In genomic region chr9:79170643-79171042, GRCh38 we compare ENCODE assay signal across 28 cellular contexts.
"Had no signal": no experiment of that assay in that cellular context is flagged by ENCODE, and none has a peak within 500 bp of the region (broad histone marks: within the 10 kb centered on the region; RNA-seq: fewer than 3 reads in every experiment).

No MANE protein-coding gene starts in this region.

- ATAC-seq: effector memory CD8-positive, alpha-beta T cell; esophagus mucosa; foreskin keratinocyte; gastrocnemius medialis; gastroesophageal sphincter; heart left ventricle; heart right ventricle had no signal

- H3K9me3 ChIP-seq: esophagus squamous epithelium, gastrocnemius medialis had no signal

- H3K4me3 ChIP-seq: coronary artery, dorsolateral prefrontal cortex, esophagus muscularis mucosa, esophagus squamous epithelium, gastrocnemius medialis, gastroesophageal sphincter, heart left ventricle, heart right ventricle, hepatocyte had no signal

- FAIRE-seq: colon, endometrium, endothelial cell of umbilical vein, frontal cortex had no signal

- DNase-seq: cortex of kidney; dermis blood vessel endothelial cell; dorsolateral prefrontal cortex; effector CD4-positive, alpha-beta T cell; effector CD8-positive, alpha-beta T cell; effector memory CD4-positive, alpha-beta T cell; effector memory CD8-positive, alpha-beta T cell; endodermal cell; erythroblast; esophagus squamous epithelium; foreskin fibroblast; foreskin keratinocyte; foreskin melanocyte; gastrocnemius medialis; glutamatergic neuron; head of caudate nucleus; heart left ventricle; heart right ventricle had no signal

- H2AFZ ChIP-seq: hepatocyte had no signal

- H3K4me2 ChIP-seq: hepatocyte had no signal

- H3K4me1 ChIP-seq: esophagus muscularis mucosa, foreskin keratinocyte, gastrocnemius medialis, gastroesophageal sphincter, heart left ventricle, heart right ventricle had no signal

- H3K36me3 ChIP-seq: esophagus muscularis mucosa, esophagus squamous epithelium, gastrocnemius medialis, gastroesophageal sphincter, heart left ventricle, heart right ventricle had no signal

- H3K27me3 ChIP-seq: esophagus muscularis mucosa, esophagus squamous epithelium, foreskin keratinocyte, gastrocnemius medialis, gastroesophageal sphincter, heart left ventricle, heart right ventricle, hepatocyte had no signal

- H3K27ac ChIP-seq: coronary artery, dorsolateral prefrontal cortex, epithelial cell of prostate, esophagus muscularis mucosa, esophagus squamous epithelium, foreskin keratinocyte, gastrocnemius medialis, gastroesophageal sphincter, heart left ventricle, heart right ventricle, hepatocyte had no signal
